ENCODE assay signal across 12 cellular contexts in the genomic region with DNA sequence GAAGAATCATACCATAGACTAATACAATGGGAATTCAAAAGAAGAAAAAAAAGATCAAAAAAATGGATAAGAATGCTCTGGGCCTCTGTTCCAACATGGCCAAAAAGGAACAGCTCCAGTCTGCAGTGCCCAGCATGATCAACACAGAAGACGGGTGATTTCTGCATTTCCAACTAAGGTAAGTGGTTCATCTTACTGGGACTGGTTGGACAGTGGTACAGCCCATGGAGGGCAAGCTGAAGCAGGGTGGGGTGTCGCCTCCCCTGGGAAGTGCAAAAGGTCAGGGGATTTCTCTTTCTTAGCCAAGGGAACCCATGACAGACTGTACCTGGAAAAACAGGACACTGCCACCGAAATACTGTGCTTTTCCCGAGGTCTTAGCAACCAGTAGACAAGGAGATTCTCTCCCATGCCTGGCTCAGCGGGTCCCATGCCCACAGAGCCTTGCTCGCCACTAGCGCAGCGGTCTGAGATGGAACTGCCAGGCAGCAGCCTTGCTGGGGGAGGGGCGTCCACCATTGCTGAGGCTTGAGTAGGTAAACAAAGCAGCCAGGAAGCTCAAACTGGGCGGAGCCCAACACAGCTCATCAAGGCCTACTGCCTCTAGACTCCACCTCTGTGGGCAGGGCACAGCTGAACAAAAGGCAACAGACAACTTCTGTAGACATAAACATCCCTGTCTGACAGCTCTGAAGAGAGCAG.
DNase-seq lines count a peak whose midpoint lies in the region; ATAC-seq, FAIRE-seq and TF ChIP-seq lines count a peak whose summit lies in the region.
"Had no signal": no experiment of that assay in that cellular context is flagged by ENCODE, and none has a peak within 500 bp of the region (broad histone marks: within the 10 kb centered on the region; RNA-seq: fewer than 3 reads in every experiment).

No MANE protein-coding gene starts in this region.

- no peak overlapping the region for H3K4me3 Mint-ChIP-seq in endothelial cell (ENCODE audit: unreplicated experiment)
- H3K4me3 Mint-ChIP-seq in naive thymus-derived CD8-positive, alpha-beta T cell: no peak overlapping the region

- POLR2A ChIA-PET in naive thymus-derived CD8-positive, alpha-beta T cell (lab: Charles Lee): no interaction called here

- ATAC-seq in naive thymus-derived CD8-positive, alpha-beta T cell: no peak
- ATAC-seq: heart left ventricle had no signal

- H3K4me1 Mint-ChIP-seq in endothelial cell (ENCODE audit: unreplicated experiment): peaks cover 15% of the 10 kb centered on the region
- H3K4me1 Mint-ChIP-seq in naive thymus-derived CD8-positive, alpha-beta T cell: no peaks in the 10 kb centered on the region

- H3K9me3 ChIP-seq in ES-I3 (ENCODE audit: control insufficient read depth, insufficient read depth, low read length): no peaks in the 10 kb centered on the region
- peaks cover under 1% of the 10 kb centered on the region for H3K9me3 ChIP-seq in neuron (ENCODE audit: low read length)
- H3K9me3 ChIP-seq: testis had no signal

- TF ChIP-seq POLR2A in H54 (IDR thresholded peaks at IDR 0.05; ENCODE audit: low read depth, low read length): no peak

- no peaks in the 10 kb centered on the region for H3K9me3 Mint-ChIP-seq in endothelial cell (ENCODE audit: unreplicated experiment)
- H3K9me3 Mint-ChIP-seq in naive thymus-derived CD8-positive, alpha-beta T cell: peaks cover 0 to 11% (median 5%) of the 10 kb centered on the region in 9 donors

- no peak for FAIRE-seq in H54 (lab: Jason Lieb, UNC)

- peak overlapping the region; percentile 33 for H3K27ac Mint-ChIP-seq in endothelial cell (ENCODE audit: unreplicated experiment)
- H3K27ac Mint-ChIP-seq in naive thymus-derived CD8-positive, alpha-beta T cell: no peak overlapping the region

- H3K27me3 ChIP-seq in neuron (ENCODE audit: insufficient read depth, low read length): no peaks in the 10 kb centered on the region
- H3K27me3 ChIP-seq: testis had no signal

- no peaks in the 10 kb centered on the region for H3K36me3 Mint-ChIP-seq in endothelial cell (ENCODE audit: low read depth, unreplicated experiment)
- H3K36me3 Mint-ChIP-seq in naive thymus-derived CD8-positive, alpha-beta T cell: peaks cover 0 to 9% (median 0%) of the 10 kb centered on the region in 3 donors

- H3K27me3 Mint-ChIP-seq in endothelial cell (ENCODE audit: unreplicated experiment): no peaks in the 10 kb centered on the region
- H3K27me3 Mint-ChIP-seq in naive thymus-derived CD8-positive, alpha-beta T cell: peaks cover 16 to 44% (median 38%) of the 10 kb centered on the region in 5 donors

- no peak for TF ChIP-seq CTCF in endothelial cell (IDR thresholded peaks at IDR 0.05; ENCODE audit: unreplicated experiment)

- peak overlapping the region; percentile 40 for H3K9ac ChIP-seq in ES-I3 (ENCODE audit: low read depth, low read length)

- H3K4me1 ChIP-seq in ES-I3 (ENCODE audit: insufficient read depth, low read length): peaks cover 9% of the 10 kb centered on the region; the same call in 1 of the 2 replicates
- peaks cover 9% of the 10 kb centered on the region for H3K4me1 ChIP-seq in neuron (ENCODE audit: insufficient read depth, low read length)
- H3K4me1 ChIP-seq: heart left ventricle, testis had no signal

- DNase-seq in NCI-H526 treated with DMSO at 0.1 percent for 48 hours (lab: John Stamatoyannopoulos, UW): peak; percentile 81
- peak; percentile 85 for DNase-seq in endothelial cell (ENCODE audit: low spot score)
- no peak for DNase-seq in NCI-H2107 treated with DMSO at 0.1 percent for 48 hours (lab: John Stamatoyannopoulos, UW; ENCODE audit: unreplicated experiment)
- no peak for DNase-seq in H54 (ENCODE audit: insufficient read length, low spot score)
- DNase-seq in HUDEP-2 (lab: John Stamatoyannopoulos, UW; ENCODE audit: unreplicated experiment in 76 of 76): no peak
- DNase-seq in naive thymus-derived CD8-positive, alpha-beta T cell: no peak
- DNase-seq: activated CD4-positive, alpha-beta T cell treated with anti-CD3 and anti-CD28 coated beads for 1 hour; heart left ventricle; MM.1S; testis had no signal

- H3K36me3 ChIP-seq in ES-I3 (ENCODE audit: insufficient read depth, low read length) (no peaks in the 10 kb centered on the region), neuron (ENCODE audit: insufficient read depth, low read length) (no peaks in the 10 kb centered on the region)
- H3K36me3 ChIP-seq: heart left ventricle had no signal

- peak overlapping the region; percentile 24 for H2AFZ ChIP-seq in neuron (ENCODE audit: low read depth, low read length)

- H3K4me3 ChIP-seq in neuron (ENCODE audit: low read length): peak overlapping the region; percentile 39
- H3K4me3 ChIP-seq: heart left ventricle, testis had no signal

Comparison
In these comparisons a context has a peak if more than half of its experiments do, and no peak if none do; other contexts are left out.
1. DNase-seq: peak in NCI-H526 treated with DMSO at 0.1 percent for 48 hours (single experiment) and endothelial cell (single experiment); none in NCI-H2107 treated with DMSO at 0.1 percent for 48 hours (single experiment), H54 (single experiment), HUDEP-2 (0 of 76) and naive thymus-derived CD8-positive, alpha-beta T cell (0 of 10).